6 cellular contexts compared by ENCODE assay signal in the genomic region with DNA sequence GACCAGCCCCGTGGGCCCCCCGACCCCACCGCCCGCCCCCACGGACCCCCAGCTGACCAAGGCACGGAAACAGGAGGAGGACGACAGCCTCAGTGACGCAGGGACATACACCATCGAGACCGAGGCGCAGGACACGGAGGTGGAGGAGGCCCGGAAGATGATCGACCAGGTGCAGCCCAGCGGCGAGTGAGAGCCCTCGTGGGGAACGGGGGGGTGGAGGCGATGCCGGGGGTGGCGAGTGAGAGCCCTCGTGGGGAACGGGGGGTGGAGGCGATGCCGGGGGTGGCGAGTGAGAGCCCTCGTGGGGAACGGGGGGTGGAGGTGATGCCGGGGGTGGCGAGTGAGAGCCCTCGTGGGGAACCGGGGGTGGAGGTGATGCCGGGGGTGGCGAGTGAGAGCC. TPM values are rescaled to one million over a fixed set of nuclear protein-coding genes. Genes with fewer than 3 reads are reported as not detected.
"Had no signal": no experiment of that assay in that cellular context is flagged by ENCODE, and none has a peak within 500 bp of the region (broad histone marks: within the 10 kb centered on the region; RNA-seq: fewer than 3 reads in every experiment).

No MANE protein-coding gene starts in this region.

RNA-seq across cellular contexts. Expression of a gene that starts 40.3 kb away (rescaled TPM):
- total RNA-seq: activated CD4-positive, alpha-beta memory T cell treated with anti-CD3 and anti-CD28 coated beads, Interleukin-2, amount 10 ng/mL, durations not matched to agents 7 days and 5 days; activated naive CD8-positive, alpha-beta T cell treated with anti-CD3 and anti-CD28 coated beads for 36 hours; activated T-helper 17 cell treated with anti-CD3 and anti-CD28 coated beads, Interleukin-2, amount 50 U/mL, for 72 hours; ascending aorta; endodermal cell; epithelial cell of proximal tubule had no signal
